25 cellular contexts compared by ENCODE assay signal in genomic region chr22:32499666-32500065, GRCh38. TPM values are rescaled to one million over a fixed set of nuclear protein-coding genes. Genes with fewer than 3 reads are reported as not detected.
"Had no signal": no experiment of that assay in that cellular context is flagged by ENCODE, and none has a peak within 500 bp of the region (broad histone marks: within the 10 kb centered on the region; RNA-seq: fewer than 3 reads in every experiment).

No MANE protein-coding gene starts in this region.

- H3K9me3 ChIP-seq: breast epithelium, MG63, Peyer's patch had no signal

- H3K27me3 ChIP-seq: breast epithelium, MG63, Peyer's patch had no signal

- H3K27me3 Mint-ChIP-seq: activated naive CD8-positive, alpha-beta T cell treated with anti-CD3 and anti-CD28 coated beads for 36 hours; T-helper 17 cell had no signal

- ATAC-seq: activated CD8-positive, alpha-beta T cell treated with anti-CD3 and anti-CD28 coated beads, Interleukin-2, amount 10 ng/mL, durations not matched to agents 7 days and 5 days; T-helper 17 cell; WTC11 had no signal

- H3K9me3 Mint-ChIP-seq: activated naive CD8-positive, alpha-beta T cell treated with anti-CD3 and anti-CD28 coated beads for 36 hours; WTC11 had no signal

- DNase-seq: activated CD4-positive, alpha-beta T cell treated with anti-CD3 and anti-CD28 coated beads for 48 hours; activated CD4-positive, alpha-beta T cell treated with anti-CD3 and anti-CD28 coated beads, Interleukin-2, amount 50 U/mL, for 4 hours; activated CD4-positive, CD25-positive, alpha-beta regulatory T cell treated with anti-CD3 and anti-CD28 coated beads, Interleukin-2, amount 50 U/mL, for 72 hours; activated CD8-positive, alpha-beta memory T cell treated with anti-CD3 and anti-CD28 coated beads, Interleukin-2, amount 50 U/mL, for 48 hours; activated CD8-positive, alpha-beta T cell treated with anti-CD3 and anti-CD28 coated beads, Interleukin-2, amount 10 ng/mL, durations not matched to agents 7 days and 5 days; activated effector memory CD4-positive, alpha-beta T cell treated with anti-CD3 and anti-CD28 coated beads, Interleukin-2, amount 50 U/mL, for 16 hours; activated naive CD4-positive, alpha-beta T cell treated with Interleukin-2 at 50 U/mL for 16 hours; activated naive CD8-positive, alpha-beta T cell treated with anti-CD3 and anti-CD28 coated beads for 36 hours; activated T-cell treated with anti-CD3 and anti-CD28 coated beads, Interleukin-2, amount 50 U/mL, for 1 hour; aorta; caudate nucleus; MG63; MV-4-11; NCI-H1092 treated with DMSO at 0.1 percent for 48 hours; NCI-H1417 treated with DMSO at 0.1 percent for 48 hours; NCI-H1694; NCI-H2029 treated with DMSO at 0.1 percent for 48 hours; NCI-H524; Peyer's patch; SHP77 treated with DMSO at 0.1 percent for 48 hours; T-helper 17 cell; T-helper 9 cell had no signal

- H3K4me1 Mint-ChIP-seq: activated naive CD8-positive, alpha-beta T cell treated with anti-CD3 and anti-CD28 coated beads for 36 hours had no signal

- H3K4me1 ChIP-seq: breast epithelium, Peyer's patch had no signal

- H3K36me3 ChIP-seq: breast epithelium had no signal

- H3K27ac ChIP-seq: breast epithelium, Peyer's patch had no signal

- H3K4me3 ChIP-seq: breast epithelium, MG63, Peyer's patch had no signal

- H3K4me3 Mint-ChIP-seq: activated CD8-positive, alpha-beta T cell treated with anti-CD3 and anti-CD28 coated beads, Interleukin-2, amount 10 ng/mL, durations not matched to agents 7 days and 5 days; activated naive CD8-positive, alpha-beta T cell treated with anti-CD3 and anti-CD28 coated beads for 36 hours; T-helper 17 cell; WTC11 had no signal

- H3K27ac Mint-ChIP-seq: activated naive CD8-positive, alpha-beta T cell treated with anti-CD3 and anti-CD28 coated beads for 36 hours; T-helper 17 cell; WTC11 had no signal

RNA-seq across cellular contexts. Expression of gene BPIFC, which starts 35.4 kb away (rescaled TPM):
- total RNA-seq: activated CD8-positive, alpha-beta T cell treated with anti-CD3 and anti-CD28 coated beads, Interleukin-2, amount 10 ng/mL, durations not matched to agents 7 days and 5 days; activated naive CD8-positive, alpha-beta T cell treated with anti-CD3 and anti-CD28 coated beads for 36 hours; aorta; breast epithelium; chondrocyte; Peyer's patch; T-helper 17 cell; WTC11 had no signal
- polyA plus RNA-seq: aorta had no signal
